ENCODE assay signal across 10 cellular contexts in genomic region chr2:139031722-139032121, GRCh38.
A peak's percentile ranks its signal among the peaks of the same experiment; 100 is the strongest.
DNase-seq lines count a peak whose midpoint lies in the region; ATAC-seq, FAIRE-seq and TF ChIP-seq lines count a peak whose summit lies in the region.
"Had no signal": no experiment of that assay in that cellular context is flagged by ENCODE, and none has a peak within 500 bp of the region (broad histone marks: within the 10 kb centered on the region; RNA-seq: fewer than 3 reads in every experiment).

No MANE protein-coding gene starts in this region.

- ATAC-seq in GM21390 (IDR thresholded peaks at IDR 0.05; ENCODE audit: unreplicated experiment) (peak; percentile 69), HG03139 (IDR thresholded peaks at IDR 0.05; ENCODE audit: unreplicated experiment) (no peak)

- H3K9me3 ChIP-seq in MG63: peaks cover 10% of the 10 kb centered on the region
- H3K9me3 ChIP-seq: stomach had no signal

- peak; percentile 37 for TF ChIP-seq CTCF in choroid plexus epithelial cell (conservative IDR thresholded peaks at IDR 0.05; ENCODE audit: low read depth, low read length)

- no peak for FAIRE-seq in GM19239 (lab: Jason Lieb, UNC)

- H3K27me3 ChIP-seq in MG63: no peaks in the 10 kb centered on the region
- H3K27me3 ChIP-seq: stomach had no signal

- H3K36me3 ChIP-seq in MG63: no peaks in the 10 kb centered on the region
- H3K36me3 ChIP-seq: stomach had no signal

- no peak overlapping the region for H3K4me3 ChIP-seq in MG63
- no peak overlapping the region for H3K4me3 ChIP-seq in choroid plexus epithelial cell (ENCODE audit: low read depth, low read length)
- H3K4me3 ChIP-seq: stomach had no signal

- DNase-seq in COLO668 (lab: John Stamatoyannopoulos, UW; ENCODE audit: unreplicated experiment) (peak; percentile 5), MG63 (peak; percentile 15), choroid plexus epithelial cell (ENCODE audit: low read depth) (peak; percentile 28), cerebellar nuclear complex (lab: John Stamatoyannopoulos, UW) (no peak), GM19239 (ENCODE audit: insufficient read length, low spot score) (no peak)
- no peak for DNase-seq in stimulated activated CD4-positive, alpha-beta T cell treated with anti-CD3 and anti-CD28 coated beads, Interleukin-1b, Interleukin-23, amount 100 ng/mL, for 48 hours
- DNase-seq: naive B cell, stomach had no signal

Comparison
In these comparisons a context has a peak if more than half of its experiments do, and no peak if none do; other contexts are left out.
1. DNase-seq: peak in COLO668 (single experiment), MG63 (single experiment) and choroid plexus epithelial cell (single experiment); none in cerebellar nuclear complex (0 of 2), stimulated activated CD4-positive, alpha-beta T cell treated with anti-CD3 and anti-CD28 coated beads, Interleukin-1b, Interleukin-23, amount 100 ng/mL, for 48 hours (single experiment) and GM19239 (single experiment).